In the genomic region with DNA sequence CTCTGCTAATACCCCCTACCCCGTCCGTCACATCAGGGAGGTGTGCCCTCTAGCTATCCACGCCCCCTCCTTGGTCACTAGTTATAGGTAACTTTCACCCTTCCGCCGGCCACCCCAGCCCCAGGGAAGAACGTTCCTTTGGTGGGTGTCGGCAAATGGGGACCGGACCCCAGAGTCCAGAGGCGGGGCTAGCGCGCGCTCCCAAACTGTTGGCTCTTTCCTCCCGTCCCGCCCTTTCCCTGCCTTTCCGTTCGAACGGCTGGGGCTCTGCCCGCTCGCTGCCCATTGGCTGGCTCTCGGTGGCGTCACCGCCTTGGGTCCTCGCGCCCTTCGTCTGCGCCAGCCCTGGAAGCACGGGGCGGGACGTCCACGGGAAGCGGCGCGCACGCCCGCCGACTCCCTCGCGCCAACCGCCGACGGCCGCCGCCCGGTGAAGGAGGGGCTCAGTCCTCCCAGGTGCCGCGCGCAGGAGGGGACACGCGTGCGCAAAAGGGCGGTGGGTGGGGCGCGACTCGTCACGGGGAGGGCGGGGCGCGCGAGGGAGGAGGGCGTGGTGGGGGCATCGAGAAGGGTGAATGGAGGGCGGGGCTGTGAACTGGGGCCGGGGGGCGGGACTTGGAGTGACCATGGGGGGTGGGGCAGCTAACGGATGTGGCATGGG, we compare ENCODE assay signal across 8 cellular contexts.
A peak's percentile ranks its signal among the peaks of the same experiment; 100 is the strongest.
DNase-seq lines count a peak whose midpoint lies in the region; ATAC-seq and TF ChIP-seq lines count a peak whose summit lies in the region.

No MANE protein-coding gene starts in this region.

- peak; percentile 98 for DNase-seq in AG10803 (ENCODE audit: low read depth)
- peak; percentile 98 for DNase-seq in NCI-H345 (lab: John Stamatoyannopoulos, UW)
- peak; percentile 99 for DNase-seq in activated CD4-positive, CD25-positive, alpha-beta regulatory T cell (lab: John Stamatoyannopoulos, UW)
- DNase-seq in caudate nucleus (lab: John Stamatoyannopoulos, UW), result peak; percentile 72 to 100 (median 97)
- peak; percentile 99 for DNase-seq in islet precursor cell
- DNase-seq in stimulated activated CD4-positive, alpha-beta T cell treated with anti-CD3 and anti-CD28 coated beads, Interleukin-12 subunit alpha, Interleukin-12 subunit beta, amount 100 ng/mL, for 24 hours (ENCODE audit: low read depth in 2 of 2), result peak; percentile 95 to 96

- ATAC-seq in GM19035 (IDR thresholded peaks at IDR 0.05; ENCODE audit: unreplicated experiment), result peak; percentile 83
- ATAC-seq in HG03280 (IDR thresholded peaks at IDR 0.05; ENCODE audit: unreplicated experiment), result peak; percentile 82

- TF ChIP-seq CTCF in AG10803 (conservative IDR thresholded peaks at IDR 0.05; ENCODE audit: low read length), result no peak

- peak overlapping the region; percentile 97 for H3K27ac ChIP-seq in caudate nucleus (ENCODE audit: low read depth, low read length)

- peak overlapping the region; percentile 80 for H3K4me3 ChIP-seq in AG10803 (ENCODE audit: low read length)

Comparison
In these comparisons a context has a peak if more than half of its experiments do, and no peak if none do; other contexts are left out.
1. Peak in every context shown above with its lines: DNase-seq, ATAC-seq, H3K4me3 ChIP-seq and H3K27ac ChIP-seq.